22 cellular contexts compared by ENCODE assay signal in the genomic region with DNA sequence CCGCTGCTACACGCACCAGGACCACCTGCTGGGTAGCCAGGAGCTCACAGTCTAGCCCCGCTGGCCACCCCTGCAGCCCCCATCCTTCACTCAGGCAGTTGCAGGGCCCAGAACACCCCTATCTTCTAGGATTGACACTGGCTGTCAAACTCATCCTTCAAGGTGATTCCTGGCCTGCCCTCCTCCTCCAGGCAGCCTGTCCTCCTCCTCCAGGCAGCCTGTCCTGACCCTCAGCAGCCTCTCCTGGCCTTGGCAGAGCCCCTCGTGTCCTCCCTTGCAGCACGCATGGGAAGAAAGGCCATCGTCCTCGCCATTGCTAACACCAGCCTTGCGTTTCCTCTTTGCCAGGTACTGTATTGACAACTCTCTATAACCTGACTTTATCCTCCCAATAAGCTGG. TPM values are rescaled to one million over a fixed set of nuclear protein-coding genes. Genes with fewer than 3 reads are reported as not detected.
"Had no signal": no experiment of that assay in that cellular context is flagged by ENCODE, and none has a peak within 500 bp of the region (broad histone marks: within the 10 kb centered on the region; RNA-seq: fewer than 3 reads in every experiment).

No MANE protein-coding gene starts in this region.

- H3K4me3 Mint-ChIP-seq: activated naive CD8-positive, alpha-beta T cell treated with anti-CD3 and anti-CD28 coated beads, Interleukin-2, amount 50 U/mL, for 24 hours; natural killer cell had no signal

- H3K27me3 ChIP-seq: ascending aorta, upper lobe of left lung had no signal

- DNase-seq: activated CD4-positive, alpha-beta T cell treated with anti-CD3 and anti-CD28 coated beads, Interleukin-2, amount 50 U/mL, for 4 hours; activated naive CD4-positive, alpha-beta T cell; activated naive CD8-positive, alpha-beta T cell treated with anti-CD3 and anti-CD28 coated beads, Interleukin-2, amount 50 U/mL, for 24 hours; activated T-cell treated with anti-CD3 and anti-CD28 coated beads for 4 hours; cerebellar nuclear complex; effector CD8-positive, alpha-beta T cell; natural killer cell; occipital lobe; stimulated activated CD4-positive, alpha-beta T cell treated with anti-CD3 and anti-CD28 coated beads, Interleukin-15, amount 100 ng/mL, for 24 hours; stimulated activated CD4-positive, alpha-beta T cell treated with anti-CD3 and anti-CD28 coated beads, Interleukin-4, amount 100 ng/mL, for 24 hours; stimulated activated naive CD8-positive, alpha-beta T cell treated with anti-CD3 and anti-CD28 coated beads, Interleukin-15, Interleukin-2, amounts not matched to agents 100 U/mL and 50 U/mL, for 24 hours; T1000; upper lobe of left lung had no signal

- H3K36me3 Mint-ChIP-seq: natural killer cell had no signal

- H3K27ac ChIP-seq: ascending aorta, heart left ventricle, prostate gland, suprapubic skin, upper lobe of left lung had no signal

- H3K4me1 ChIP-seq: ascending aorta, breast epithelium, prostate gland had no signal

- H3K9me3 Mint-ChIP-seq: activated naive CD8-positive, alpha-beta T cell treated with anti-CD3 and anti-CD28 coated beads, Interleukin-2, amount 50 U/mL, for 24 hours; natural killer cell had no signal

- H3K9me3 ChIP-seq: ascending aorta, breast epithelium, prostate gland, suprapubic skin, upper lobe of left lung had no signal

- H3K27ac Mint-ChIP-seq: activated naive CD8-positive, alpha-beta T cell treated with anti-CD3 and anti-CD28 coated beads, Interleukin-2, amount 50 U/mL, for 24 hours; natural killer cell had no signal

- FAIRE-seq: frontal cortex had no signal

- H3K4me3 ChIP-seq: ascending aorta, breast epithelium, heart left ventricle, prostate gland, skin epidermis, suprapubic skin, upper lobe of left lung had no signal

- H3K36me3 ChIP-seq: ascending aorta, breast epithelium, heart left ventricle, prostate gland, suprapubic skin, upper lobe of left lung had no signal

RNA-seq across cellular contexts. Expression of gene EPS8L1, which starts 3.8 kb away (rescaled TPM):
- total RNA-seq: ascending aorta had no signal

RNA-seq across cellular contexts. Expression of gene GP6, which starts 33.8 kb away (rescaled TPM):
- total RNA-seq: ascending aorta, breast epithelium, left lobe of liver, lung microvascular endothelial cell had no signal
